ENCODE assay signal across 16 cellular contexts in genomic region chr9:117958726-117959125, GRCh38.
"Had no signal": no experiment of that assay in that cellular context is flagged by ENCODE, and none has a peak within 500 bp of the region (broad histone marks: within the 10 kb centered on the region; RNA-seq: fewer than 3 reads in every experiment).

No MANE protein-coding gene starts in this region.

- H3K9me3 Mint-ChIP-seq: naive thymus-derived CD8-positive, alpha-beta T cell had no signal

- H3K36me3 ChIP-seq: gastrocnemius medialis, neutrophil, stomach had no signal

- H3K4me3 Mint-ChIP-seq: naive thymus-derived CD8-positive, alpha-beta T cell had no signal

- ATAC-seq: gastrocnemius medialis; left colon; left ventricle myocardium superior; naive thymus-derived CD8-positive, alpha-beta T cell; sciatic nerve had no signal

- H3K27ac Mint-ChIP-seq: naive thymus-derived CD8-positive, alpha-beta T cell had no signal

- H3K4me3 ChIP-seq: coronary artery, gastrocnemius medialis, lung, stomach had no signal

- DNase-seq: effector CD4-positive, alpha-beta T cell; gastrocnemius medialis; left colon; left ventricle myocardium superior; mesenchymal stem cell; naive thymus-derived CD8-positive, alpha-beta T cell; posterior cingulate gyrus; small intestine; stimulated activated CD4-positive, alpha-beta T cell treated with anti-CD3 and anti-CD28 coated beads, Interleukin-12 subunit alpha, Interleukin-12 subunit beta, amount 100 ng/mL, for 4 hours; stimulated activated naive CD4-positive, alpha-beta T cell; stomach; trophoblast cell had no signal

- H3K27ac ChIP-seq: coronary artery, gastrocnemius medialis, neutrophil, stomach had no signal

- H3K36me3 Mint-ChIP-seq: naive thymus-derived CD8-positive, alpha-beta T cell had no signal

- H3K4me1 ChIP-seq: gastrocnemius medialis had no signal

- H3K9me3 ChIP-seq: gastrocnemius medialis, neutrophil, stomach had no signal

- H3K27me3 ChIP-seq: gastrocnemius medialis, neutrophil, stomach had no signal
